Comparison of ENCODE assay signal across 7 cellular contexts in genomic region chr2:45168731-45169338, GRCh38.
DNase-seq lines count a peak whose midpoint lies in the region; ATAC-seq and TF ChIP-seq lines count a peak whose summit lies in the region.

No MANE protein-coding gene starts in this region.

- ATAC-seq in left lung (peak; percentile 62), HG03039 (IDR thresholded peaks at IDR 0.05; ENCODE audit: unreplicated experiment) (no peak), HG02571 (IDR thresholded peaks at IDR 0.05; ENCODE audit: unreplicated experiment) (no peak)

- H3K4me3 ChIP-seq in left lung: peak overlapping the region; percentile 16 to 22
- H3K4me3 ChIP-seq in urinary bladder (ENCODE audit: low read depth, low read length): peak overlapping the region; percentile 32

- peak overlapping the region; percentile 83 to 92 (median 86) for H3K4me3 Mint-ChIP-seq in brain

- H3K9me3 ChIP-seq in left lung: no peaks in the 10 kb centered on the region

- DNase-seq in GM10248 (ENCODE audit: extremely low spot score) (peak; percentile 35), NCI-H1417 treated with DMSO at 0.1 percent for 48 hours (lab: John Stamatoyannopoulos, UW) (peak; percentile 30), left lung (peak in 1 of 2 donors; percentile 73)

- no peak overlapping the region for H3K27ac Mint-ChIP-seq in brain

- POLR2A ChIA-PET in GM10248 (lab: Yijun Ruan, JAX): no interaction called here

- TF ChIP-seq CTCF in GM10248 (IDR thresholded peaks at IDR 0.05; ENCODE audit: control extremely low read depth, extremely low read depth, low read depth, missing control alignments): no peak
- TF ChIP-seq CTCF in brain (conservative IDR thresholded peaks at IDR 0.05): no peak
- TF ChIP-seq CTCF in left lung (IDR thresholded peaks at IDR 0.05): no peak

- H3K27me3 Mint-ChIP-seq in brain: peaks cover 100% of the 10 kb centered on the region

- H3K36me3 Mint-ChIP-seq in brain: no peaks in the 10 kb centered on the region

- intact Hi-C loops in left lung (cut with DNase I): no loop called here

- CTCF ChIA-PET in GM10248 (lab: Yijun Ruan, JAX): interaction anchor here (1.4 kb wide), 1 partner anchor 32 kb away, joined by 3 read pairs; no protein-coding TSS in a partner anchor

- H3K4me1 Mint-ChIP-seq in brain: peaks cover 8% of the 10 kb centered on the region

- H3K4me1 ChIP-seq in left lung (peaks cover 7 to 17% of the 10 kb centered on the region in 2 donors), urinary bladder (ENCODE audit: insufficient read depth) (peaks cover 3% of the 10 kb centered on the region)

- H3K27ac ChIP-seq in left lung (no peak overlapping the region), urinary bladder (ENCODE audit: low read depth) (no peak overlapping the region)

- peaks cover 0 to 4% (median 0%) of the 10 kb centered on the region in 5 experiments for H3K9me3 Mint-ChIP-seq in brain

- H3K27me3 ChIP-seq in left lung: peaks cover 69 to 97% of the 10 kb centered on the region in 2 donors

- no peaks in the 10 kb centered on the region for H3K36me3 ChIP-seq in left lung
- no peaks in the 10 kb centered on the region for H3K36me3 ChIP-seq in urinary bladder (ENCODE audit: insufficient read depth)

- 2% methylated on average over 70 of the region's 70 CpGs for WGBS in urinary bladder
